ENCODE assay signal across 8 cellular contexts in genomic region chr13:26872444-26873173, GRCh38.
DNase-seq lines count a peak whose midpoint lies in the region; ATAC-seq, FAIRE-seq and TF ChIP-seq lines count a peak whose summit lies in the region.

No MANE protein-coding gene starts in this region.

- no peaks in the 10 kb centered on the region for H3K36me3 Mint-ChIP-seq in astrocyte (ENCODE audit: low read depth, unreplicated experiment)

- H3K36me3 ChIP-seq in RWPE2 (ENCODE audit: low read depth) (no peaks in the 10 kb centered on the region), astrocyte (ENCODE audit: insufficient read depth, low read length) (no peaks in the 10 kb centered on the region)

- FAIRE-seq in astrocyte (lab: Jason Lieb, UNC): no peak

- no peaks in the 10 kb centered on the region for H4K20me1 ChIP-seq in astrocyte (ENCODE audit: insufficient read depth, low read length)

- DNase-seq in D341Med (ENCODE audit: low spot score) (peak; percentile 82), HuH-7.5 (ENCODE audit: low spot score) (peak; percentile 30), RWPE2 (ENCODE audit: low spot score) (no peak), astrocyte (ENCODE audit: low read depth) (no peak), iris pigment epithelial cell (ENCODE audit: low read depth) (peak; percentile 44), NCI-H187 treated with DMSO at 0.1 percent for 48 hours (lab: John Stamatoyannopoulos, UW) (no peak)
- peak; percentile 48 for DNase-seq in stimulated activated CD4-positive, alpha-beta T cell treated with anti-CD3 and anti-CD28 coated beads, Interleukin-1b, Interleukin-23, amount 100 ng/mL, for 48 hours

- H3K4me1 ChIP-seq in RWPE2 (ENCODE audit: insufficient read depth, poor library complexity, severe bottlenecking) (no peaks in the 10 kb centered on the region), astrocyte (ENCODE audit: insufficient read depth, low read length) (no peaks in the 10 kb centered on the region)

- no peaks in the 10 kb centered on the region for H3K4me1 Mint-ChIP-seq in astrocyte (ENCODE audit: low read depth, unreplicated experiment)

- H3K27me3 ChIP-seq in RWPE2 (ENCODE audit: insufficient read depth, poor library complexity, severe bottlenecking) (no peaks in the 10 kb centered on the region), astrocyte (ENCODE audit: insufficient read depth, low read length) (peaks cover 3% of the 10 kb centered on the region)

- H2AFZ ChIP-seq in astrocyte (ENCODE audit: low read depth, low read length): no peak overlapping the region

- H3K9me3 ChIP-seq in RWPE2 (ENCODE audit: severe bottlenecking) (no peaks in the 10 kb centered on the region), astrocyte (ENCODE audit: insufficient read depth, low read depth, low read length) (no peaks in the 10 kb centered on the region)

- H3K79me2 ChIP-seq in astrocyte (ENCODE audit: insufficient read depth, low read length): no peaks in the 10 kb centered on the region

- ATAC-seq in RWPE2 (ENCODE audit: low read depth) (no peak), HG02884 (IDR thresholded peaks at IDR 0.05; ENCODE audit: unreplicated experiment) (no peak)

- H3K9me3 Mint-ChIP-seq in astrocyte (ENCODE audit: unreplicated experiment): peaks cover 2% of the 10 kb centered on the region

- no peak overlapping the region for H3K4me3 Mint-ChIP-seq in astrocyte (ENCODE audit: unreplicated experiment)

- H3K4me3 ChIP-seq in RWPE2 (ENCODE audit: severe bottlenecking) (no peak overlapping the region), astrocyte (ENCODE audit: insufficient read depth, low read depth, low read length) (no peak overlapping the region)

- peaks cover 12% of the 10 kb centered on the region for H3K27me3 Mint-ChIP-seq in astrocyte (ENCODE audit: low read depth, unreplicated experiment)

- H3K27ac Mint-ChIP-seq in astrocyte (ENCODE audit: unreplicated experiment): no peak overlapping the region

- H3K27ac ChIP-seq in RWPE2 (ENCODE audit: poor library complexity, severe bottlenecking) (no peak overlapping the region), astrocyte (ENCODE audit: low read depth, low read length) (no peak overlapping the region)

- TF ChIP-seq CTCF in RWPE2 (IDR thresholded peaks at IDR 0.05; ENCODE audit: poor library complexity, severe bottlenecking) (peak; percentile 51), astrocyte (IDR thresholded peaks at IDR 0.05; ENCODE audit: insufficient read depth, low read depth, low read length) (peak; percentile 47)

- no peak overlapping the region for H3K9ac ChIP-seq in astrocyte (ENCODE audit: low read length)

- no peak overlapping the region for H3K4me2 ChIP-seq in astrocyte (ENCODE audit: low read length)

Comparison
In these comparisons a context has a peak if more than half of its experiments do, and no peak if none do; other contexts are left out.
1. DNase-seq: peak in D341Med (single experiment), HuH-7.5 (single experiment), iris pigment epithelial cell (single experiment) and stimulated activated CD4-positive, alpha-beta T cell treated with anti-CD3 and anti-CD28 coated beads, Interleukin-1b, Interleukin-23, amount 100 ng/mL, for 48 hours (single experiment); none in RWPE2 (single experiment), astrocyte (single experiment) and NCI-H187 treated with DMSO at 0.1 percent for 48 hours (single experiment).